ENCODE assay signal across 8 cellular contexts in the genomic region with DNA sequence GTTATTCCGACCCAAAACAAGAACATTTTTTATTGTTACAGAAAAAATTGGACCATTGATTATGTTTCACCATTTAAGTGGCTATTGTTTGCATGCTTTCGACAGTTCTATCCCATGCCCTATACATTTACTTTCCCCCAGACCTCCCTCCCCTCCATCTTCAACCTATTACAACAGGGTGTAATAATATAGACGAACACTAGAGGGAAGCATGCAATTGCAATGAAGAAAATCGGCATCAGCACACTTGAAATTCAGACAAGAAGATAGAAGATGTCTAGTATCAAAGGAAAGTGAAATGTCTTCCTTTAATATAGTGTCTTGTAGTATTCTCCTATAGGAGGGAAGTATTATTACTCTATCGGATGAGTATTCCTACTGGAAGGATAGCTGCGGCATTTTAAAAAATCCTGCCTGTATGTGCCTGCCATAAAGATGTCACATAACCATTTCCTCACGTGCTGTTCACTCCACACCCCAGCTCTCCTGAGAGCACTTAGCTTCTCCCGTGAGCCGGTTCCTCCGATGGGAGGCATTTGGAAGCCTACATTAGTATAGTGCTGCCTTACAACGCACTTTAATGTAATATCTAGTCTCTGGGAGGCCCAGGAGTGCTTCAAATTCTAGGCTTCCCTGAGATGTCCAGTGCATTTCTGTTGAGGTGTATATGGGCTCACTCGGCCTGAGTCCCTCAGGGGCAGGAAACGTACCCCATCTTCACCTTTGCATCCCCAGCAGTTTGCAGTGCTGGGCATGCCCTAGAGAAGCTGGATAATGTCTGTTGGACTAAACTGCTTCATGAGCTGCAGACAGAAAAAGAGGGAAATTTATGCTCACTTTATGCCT. TPM values are rescaled to one million over a fixed set of nuclear protein-coding genes. Genes with fewer than 3 reads are reported as not detected.
A peak's percentile ranks its signal among the peaks of the same experiment; 100 is the strongest.
DNase-seq lines count a peak whose midpoint lies in the region; TF ChIP-seq lines count a peak whose summit lies in the region.
"Had no signal": no experiment of that assay in that cellular context is flagged by ENCODE, and none has a peak within 500 bp of the region (broad histone marks: within the 10 kb centered on the region; RNA-seq: fewer than 3 reads in every experiment).

No MANE protein-coding gene starts in this region.

- no peaks in the 10 kb centered on the region for H3K36me3 ChIP-seq in endodermal cell (ENCODE audit: control insufficient read depth, insufficient read depth, low read length)

- 49 to 54% methylated on average over 10 to 13 of the region's 13 CpGs for WGBS in endodermal cell (ENCODE audit: insufficient coverage in 1 of 2, insufficient read length in 1 of 2), 2 experiments

- TF ChIP-seq CTCF in GM10248 (IDR thresholded peaks at IDR 0.05; ENCODE audit: control extremely low read depth, extremely low read depth, low read depth, missing control alignments) = peak; percentile 68
- peak; percentile 59 for TF ChIP-seq CTCF in NB4 (IDR thresholded peaks at IDR 0.05; ENCODE audit: low read depth, low read length)
- peak; percentile 87 for TF ChIP-seq CTCF in endodermal cell (conservative IDR thresholded peaks at IDR 0.05)

- H3K27me3 Mint-ChIP-seq in endodermal cell (ENCODE audit: insufficient read depth) = no peaks in the 10 kb centered on the region
- H3K27me3 Mint-ChIP-seq: activated naive CD8-positive, alpha-beta T cell had no signal

- H3K27ac ChIP-seq in endodermal cell (ENCODE audit: low read depth, low read length) = no peak overlapping the region

- no peaks in the 10 kb centered on the region for H3K9me3 ChIP-seq in endodermal cell (ENCODE audit: control insufficient read depth, low read length)

- H3K9ac ChIP-seq in endodermal cell (ENCODE audit: extremely low read depth, low read length, poor library complexity, severe bottlenecking) = no peak overlapping the region

- peak; percentile 73 for DNase-seq in GM10248 (ENCODE audit: extremely low spot score)
- peak; percentile 66 for DNase-seq in HCEC 1CT
- DNase-seq in NB4 (ENCODE audit: low read depth) = peak; percentile 68
- DNase-seq in RPMI7951 (ENCODE audit: low read depth) = peak; percentile 62
- DNase-seq in endodermal cell = no peak
- DNase-seq in midbrain (lab: John Stamatoyannopoulos, UW) = peak; percentile 75
- DNase-seq in HPDE6-E6E7 (ENCODE audit: extremely low spot score) = no peak

- POLR2A ChIA-PET in GM10248 (lab: Yijun Ruan, JAX) = interaction anchor here (1.0 kb wide), 1 partner anchor 42 kb away, joined by 3 read pairs; the partner anchor contains the start of gene SIAH2

- no peak for TF ChIP-seq POLR2A in NB4 (IDR thresholded peaks at IDR 0.05; ENCODE audit: extremely low read depth, insufficient read length)

- no peak overlapping the region for H3K4me3 Mint-ChIP-seq in endodermal cell
- H3K4me3 Mint-ChIP-seq: activated naive CD8-positive, alpha-beta T cell had no signal

- H3K4me1 ChIP-seq in endodermal cell (ENCODE audit: control insufficient read depth, insufficient read depth, low read length) = no peaks in the 10 kb centered on the region

- no peaks in the 10 kb centered on the region for H3K9me3 Mint-ChIP-seq in endodermal cell

- no peaks in the 10 kb centered on the region for H3K36me3 Mint-ChIP-seq in endodermal cell (ENCODE audit: low read depth)

- no peaks in the 10 kb centered on the region for H3K4me1 Mint-ChIP-seq in endodermal cell

- CTCF ChIA-PET in GM10248 (lab: Yijun Ruan, JAX) = interaction anchor here (0.7 to 2.8 kb wide), 46 partner anchors 8 to 427 kb away, joined by 3 to 33 read pairs (median 5); partner anchors contain the start of genes ERICH6 and SIAH2

- no peaks in the 10 kb centered on the region for H3K27me3 ChIP-seq in endodermal cell (ENCODE audit: control insufficient read depth, insufficient read depth, low read length, poor library complexity, severe bottlenecking)

- H3K27ac Mint-ChIP-seq in endodermal cell = no peak overlapping the region
- H3K27ac Mint-ChIP-seq: activated naive CD8-positive, alpha-beta T cell had no signal

- H3K4me3 ChIP-seq in NB4 (ENCODE audit: low read depth, low read length) = no peak overlapping the region
- no peak overlapping the region for H3K4me3 ChIP-seq in endodermal cell (ENCODE audit: low read length)

RNA-seq across cellular contexts. Expression of gene ERICH6, which starts 17.8 kb away (rescaled TPM):
- not detected in 2 replicates for total RNA-seq in RPMI7951 (2014; rRNA removed; shearing (Covaris generic))
- under 1 TPM in 1 of 2 donors, not detected in 1; 0.42 TPM for total RNA-seq in endodermal cell
- polyA plus RNA-seq in endodermal cell (2013, experiment 1 of 2) = not detected
- polyA plus RNA-seq in endodermal cell (2013, experiment 2 of 2) = not detected

RNA-seq across cellular contexts. Expression of gene SIAH2, which starts 41.5 kb away (rescaled TPM):
- total RNA-seq in RPMI7951 (2014; rRNA removed; shearing (Covaris generic)) = 21.9 and 26.7 TPM in 2 replicates
- 10 to 100 TPM; 15.6 to 19.2 TPM for total RNA-seq in endodermal cell
- 14.4 TPM for polyA plus RNA-seq in endodermal cell (2013, experiment 1 of 2)
- polyA plus RNA-seq in endodermal cell (2013, experiment 2 of 2) = 12.8 TPM

Comparison
In these comparisons a context has a peak if more than half of its experiments do, and no peak if none do; other contexts are left out.
1. DNase-seq: peak in GM10248 (single experiment), HCEC 1CT (single experiment), NB4 (single experiment), RPMI7951 (single experiment) and midbrain (single experiment); none in endodermal cell (single experiment) and HPDE6-E6E7 (single experiment).
2. Peak in every context shown above with its lines, with median percentiles within 50 percentile points of each other: CTCF ChIP-seq.